ENCODE assay signal across 26 cellular contexts in genomic region chr7:115911466-115911865, GRCh38.
DNase-seq lines count a peak whose midpoint lies in the region; ATAC-seq and TF ChIP-seq lines count a peak whose summit lies in the region.
"Had no signal": no experiment of that assay in that cellular context is flagged by ENCODE, and none has a peak within 500 bp of the region (broad histone marks: within the 10 kb centered on the region; RNA-seq: fewer than 3 reads in every experiment).

No MANE protein-coding gene starts in this region.

- H3K4me3 Mint-ChIP-seq in activated T-helper 17 cell treated with anti-CD3 and anti-CD28 coated beads, Interleukin-2, amount 50 U/mL, for 72 hours = no peak overlapping the region
- H3K4me3 Mint-ChIP-seq in endodermal cell = no peak overlapping the region
- H3K4me3 Mint-ChIP-seq: activated B cell treated with CpG ODN at 0.5 μM for 24 hours; activated naive CD8-positive, alpha-beta T cell treated with anti-CD3 and anti-CD28 coated beads for 36 hours; H9 had no signal

- H4K8ac ChIP-seq in IMR-90 (ENCODE audit: low read depth in 2 of 2, low read length in 2 of 2) = no peak overlapping the region

- no CpG with 5 or more reads among the region's 3 CpGs for WGBS in IMR-90 (ENCODE audit: extremely low coverage in 2 of 2, insufficient read length in 1 of 2), 2 experiments
- 85 to 100% methylated on average over 2 to 3 of the region's 3 CpGs for WGBS in endodermal cell (ENCODE audit: insufficient coverage in 1 of 2, insufficient read length in 1 of 2), 2 experiments

- no peak overlapping the region for H4K5ac ChIP-seq in IMR-90 (ENCODE audit: low read depth, low read length)

- dilution Hi-C loops in IMR-90 (cut with HindIII; ENCODE audit: low sequenced_read_pairs, unreplicated experiment) = no loop called here

- H3K27me3 ChIP-seq in IMR-90 (ENCODE audit: control insufficient read depth, insufficient read depth, low read length) (no peaks in the 10 kb centered on the region), endodermal cell (ENCODE audit: control insufficient read depth, insufficient read depth, low read length, poor library complexity, severe bottlenecking) (no peaks in the 10 kb centered on the region)
- H3K27me3 ChIP-seq: BLaER1, tibial nerve had no signal

- H3K23ac ChIP-seq in IMR-90 (ENCODE audit: low read depth, low read length) = no peak overlapping the region

- H3K9me3 Mint-ChIP-seq in activated T-helper 17 cell treated with anti-CD3 and anti-CD28 coated beads, Interleukin-2, amount 50 U/mL, for 72 hours = no peaks in the 10 kb centered on the region
- no peaks in the 10 kb centered on the region for H3K9me3 Mint-ChIP-seq in endodermal cell
- H3K9me3 Mint-ChIP-seq: activated B cell treated with CpG ODN at 0.5 μM for 24 hours; activated naive CD8-positive, alpha-beta T cell treated with anti-CD3 and anti-CD28 coated beads for 36 hours; H9 had no signal

- H3K14ac ChIP-seq in IMR-90 (replicated peaks; ENCODE audit: low read depth, low read length) = no peak overlapping the region

- no peak overlapping the region for H2AK9ac ChIP-seq in IMR-90 (replicated peaks; ENCODE audit: low read depth, low read length, poor library complexity)

- peaks cover 3% of the 10 kb centered on the region for H3K27me3 Mint-ChIP-seq in activated T-helper 17 cell treated with anti-CD3 and anti-CD28 coated beads, Interleukin-2, amount 50 U/mL, for 72 hours
- no peaks in the 10 kb centered on the region for H3K27me3 Mint-ChIP-seq in endodermal cell (ENCODE audit: insufficient read depth)
- H3K27me3 Mint-ChIP-seq: activated naive CD8-positive, alpha-beta T cell treated with anti-CD3 and anti-CD28 coated beads for 36 hours had no signal

- H3K4me1 Mint-ChIP-seq in activated T-helper 17 cell treated with anti-CD3 and anti-CD28 coated beads, Interleukin-2, amount 50 U/mL, for 72 hours = no peaks in the 10 kb centered on the region
- no peaks in the 10 kb centered on the region for H3K4me1 Mint-ChIP-seq in endodermal cell
- H3K4me1 Mint-ChIP-seq: activated naive CD8-positive, alpha-beta T cell treated with anti-CD3 and anti-CD28 coated beads for 36 hours had no signal

- POLR2A ChIA-PET in IMR-90 (lab: Charles Lee; ENCODE audit: unreplicated experiment) = no interaction called here

- intact Hi-C loops in IMR-90 (cut with micrococcal nuclease) = loop anchor here (2.0 to 5.0 kb wide), 3 partner anchors 211 to 1829 kb away; no protein-coding TSS in a partner anchor

- no peak overlapping the region for H2AK5ac ChIP-seq in IMR-90 (ENCODE audit: low read depth, low read length)

- H3K9me3 ChIP-seq in IMR-90 (ENCODE audit: control insufficient read depth, insufficient read depth, low read length) (no peaks in the 10 kb centered on the region), endodermal cell (ENCODE audit: control insufficient read depth, low read length) (no peaks in the 10 kb centered on the region)
- H3K9me3 ChIP-seq: BLaER1, tibial nerve had no signal

- no peak for TF ChIP-seq POLR2A in IMR-90 (IDR thresholded peaks at IDR 0.05; ENCODE audit: low read depth, low read length)

- no peaks in the 10 kb centered on the region for H3K4me1 ChIP-seq in IMR-90 (ENCODE audit: control insufficient read depth, insufficient read depth, low read length)
- no peaks in the 10 kb centered on the region for H3K4me1 ChIP-seq in endodermal cell (ENCODE audit: control insufficient read depth, insufficient read depth, low read length)

- H3K4me3 ChIP-seq in IMR-90 (ENCODE audit: insufficient read depth, low read depth, low read length) = no peak overlapping the region
- H3K4me3 ChIP-seq in endodermal cell (ENCODE audit: low read length) = no peak overlapping the region
- H3K4me3 ChIP-seq: BLaER1, skin epidermis, tibial nerve had no signal

- TF ChIP-seq CTCF in IMR-90 (conservative IDR thresholded peaks at IDR 0.05; ENCODE audit: low read depth, low read length) (no peak), endodermal cell (conservative IDR thresholded peaks at IDR 0.05) (no peak)

- H4K20me1 ChIP-seq in IMR-90 (ENCODE audit: insufficient read depth, low read length) = no peaks in the 10 kb centered on the region
- H4K20me1 ChIP-seq: BLaER1 had no signal

- no peak overlapping the region for H2AFZ ChIP-seq in IMR-90 (replicated peaks; ENCODE audit: low read length, poor library complexity)

- TF ChIP-seq RAD21 in IMR-90 (IDR thresholded peaks at IDR 0.05; ENCODE audit: low read length) = no peak

- H3K27ac Mint-ChIP-seq in activated T-helper 17 cell treated with anti-CD3 and anti-CD28 coated beads, Interleukin-2, amount 50 U/mL, for 72 hours = no peak overlapping the region
- no peak overlapping the region for H3K27ac Mint-ChIP-seq in endodermal cell
- H3K27ac Mint-ChIP-seq: activated B cell treated with CpG ODN at 0.5 μM for 24 hours; activated naive CD8-positive, alpha-beta T cell treated with anti-CD3 and anti-CD28 coated beads for 36 hours; H9 had no signal

- no peak overlapping the region for H2BK120ac ChIP-seq in IMR-90 (ENCODE audit: low read depth, low read length)

- in situ Hi-C loops in IMR-90 (cut with MboI; ENCODE audit: low sequenced_read_pairs) = no loop called here

- H3K36me3 Mint-ChIP-seq in activated T-helper 17 cell treated with anti-CD3 and anti-CD28 coated beads, Interleukin-2, amount 50 U/mL, for 72 hours (ENCODE audit: low read depth) = no peaks in the 10 kb centered on the region
- H3K36me3 Mint-ChIP-seq in endodermal cell (ENCODE audit: low read depth) = no peaks in the 10 kb centered on the region
- H3K36me3 Mint-ChIP-seq: activated naive CD8-positive, alpha-beta T cell treated with anti-CD3 and anti-CD28 coated beads for 36 hours had no signal

- H3K9ac ChIP-seq in IMR-90 (ENCODE audit: low read depth, low read length) (no peak overlapping the region), endodermal cell (ENCODE audit: extremely low read depth, low read length, poor library complexity, severe bottlenecking) (no peak overlapping the region)
- H3K9ac ChIP-seq: BLaER1 had no signal

- no peak overlapping the region for H3K56ac ChIP-seq in IMR-90 (ENCODE audit: extremely low read depth, insufficient read depth, low read length)

- H3K27ac ChIP-seq in IMR-90 (ENCODE audit: insufficient read depth, low read length) (no peak overlapping the region), endodermal cell (ENCODE audit: low read depth, low read length) (no peak overlapping the region)
- H3K27ac ChIP-seq: BLaER1, skin epidermis, tibial nerve had no signal

- H3K9me1 ChIP-seq in IMR-90 (ENCODE audit: insufficient read depth, low read length) = no peaks in the 10 kb centered on the region

- no peak overlapping the region for H3K4me2 ChIP-seq in IMR-90 (ENCODE audit: low read depth, low read length)

- no TSS peak for BruUV-seq in IMR-90 (replicated peaks; lab: Mats Ljungman, UMichigan)

- H3K36me3 ChIP-seq in IMR-90 (ENCODE audit: control insufficient read depth, insufficient read depth, low read length) (no peaks in the 10 kb centered on the region), endodermal cell (ENCODE audit: control insufficient read depth, insufficient read depth, low read length) (no peaks in the 10 kb centered on the region)
- H3K36me3 ChIP-seq: BLaER1, tibial nerve had no signal

- H3K18ac ChIP-seq in IMR-90 (ENCODE audit: low read depth, low read length) = no peak overlapping the region

- H3K4ac ChIP-seq in IMR-90 (ENCODE audit: low read depth, low read length) = no peak overlapping the region

- H2BK20ac ChIP-seq in IMR-90 (ENCODE audit: low read depth, low read length) = no peak overlapping the region

- no peak overlapping the region for H2BK5ac ChIP-seq in IMR-90 (ENCODE audit: low read depth, low read length, poor library complexity, severe bottlenecking)

- H3K79me1 ChIP-seq in IMR-90 (ENCODE audit: low read depth in 1 of 2, low read length in 2 of 2) = no peaks in the 10 kb centered on the region

- no peak overlapping the region for H2BK15ac ChIP-seq in IMR-90 (ENCODE audit: low read depth, low read length)

- CTCF ChIA-PET in IMR-90 (lab: Yijun Ruan, JAX) = interaction anchor here (0.8 kb wide), 1 partner anchor 212 kb away, joined by 3 read pairs; no protein-coding TSS in a partner anchor

- peak; percentile 46; the same call in 1 of the 2 replicates for ATAC-seq in IMR-90 (ENCODE audit: low read depth)
- no peak for ATAC-seq in GM21515 (IDR thresholded peaks at IDR 0.05; ENCODE audit: unreplicated experiment)
- no peak for ATAC-seq in activated T-helper 17 cell treated with anti-CD3 and anti-CD28 coated beads, Interleukin-2, amount 50 U/mL, for 72 hours (replicated peaks)
- ATAC-seq in HG03469 (IDR thresholded peaks at IDR 0.05; ENCODE audit: unreplicated experiment) = no peak
- ATAC-seq: esophagus mucosa, Panc1 had no signal

- no peak overlapping the region for H4K91ac ChIP-seq in IMR-90 (ENCODE audit: insufficient read depth, low read depth, low read length)

- DNase-seq in AG08396 (ENCODE audit: low spot score) = peak; percentile 3
- DNase-seq in IMR-90 = peak; percentile 19
- peak; percentile 20 for DNase-seq in RPMI8226
- DNase-seq in fibroblast of peridontal ligament (ENCODE audit: extremely low read depth) = peak; percentile 47
- no peak for DNase-seq in endodermal cell
- DNase-seq: activated B cell treated with CpG ODN at 0.5 μM for 24 hours; activated CD4-positive, alpha-beta T cell treated with anti-CD3 and anti-CD28 coated beads, Interleukin-2, amount 50 U/mL, for 4 hours; activated CD8-positive, alpha-beta memory T cell treated with anti-CD3 and anti-CD28 coated beads, Interleukin-2, amount 50 U/mL, for 4 hours; activated naive CD8-positive, alpha-beta T cell treated with anti-CD3 and anti-CD28 coated beads for 36 hours; DND-41; effector CD8-positive, alpha-beta T cell; H9; KBM-7; mammary epithelial cell; NCI-H2081 treated with DMSO at 0.1 percent for 48 hours; stimulated activated CD4-positive, alpha-beta T cell treated with anti-CD3 and anti-CD28 coated beads, Interleukin-2, amount 100 ng/mL, for 48 hours; stimulated activated naive CD4-positive, alpha-beta T cell; T-helper 2 cell had no signal

TF ChIP-seq in IMR-90, 13 proteins besides CTCF, POLR2A, EP300 and RAD21 (continues in another document):
- no peak for TF ChIP-seq CEBPB (IDR thresholded peaks at IDR 0.05; ENCODE audit: low read depth, low read length)
- no peak for TF ChIP-seq ELK1 (IDR thresholded peaks at IDR 0.05; ENCODE audit: borderline replicate concordance, low read depth, low read length)
